Comparison of ENCODE assay signal across 9 cellular contexts in the genomic region with DNA sequence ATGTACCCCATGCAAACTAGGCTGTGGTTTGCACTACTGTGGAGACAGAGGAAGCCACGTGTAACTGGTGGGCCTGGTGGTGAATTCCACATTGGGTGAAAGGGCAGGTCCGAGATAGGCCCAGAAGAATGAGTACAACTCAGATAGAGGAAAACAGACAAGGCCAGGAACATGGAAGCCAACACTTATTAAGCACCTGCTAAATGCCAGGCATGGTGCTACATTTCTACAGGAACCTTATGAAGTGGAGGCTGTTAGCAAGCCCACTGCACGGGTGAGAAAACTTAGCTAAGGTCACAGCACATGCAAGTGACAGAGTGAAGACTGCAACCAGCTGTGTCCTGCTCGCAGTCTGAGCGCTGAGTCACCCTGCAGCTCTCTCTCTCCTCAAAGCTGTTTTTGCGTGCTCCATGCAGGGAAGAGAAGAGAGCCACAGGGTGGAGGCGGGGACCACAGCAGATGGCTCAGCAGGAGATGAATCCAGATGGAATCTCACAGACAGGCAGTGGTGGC.
DNase-seq lines count a peak whose midpoint lies in the region; ATAC-seq and TF ChIP-seq lines count a peak whose summit lies in the region.
"Had no signal": no experiment of that assay in that cellular context is flagged by ENCODE, and none has a peak within 500 bp of the region (broad histone marks: within the 10 kb centered on the region; RNA-seq: fewer than 3 reads in every experiment).

No MANE protein-coding gene starts in this region.

- no peak overlapping the region for H3K4me3 ChIP-seq in skeletal muscle cell (ENCODE audit: low read depth, low read length)
- H3K4me3 ChIP-seq: esophagus muscularis mucosa, PC-9 had no signal

- DNase-seq in GM13977 (ENCODE audit: low spot score) (peak; percentile 23), NCI-H460 (ENCODE audit: extremely low read depth, low read depth) (peak; percentile 25), epidermal melanocyte (ENCODE audit: insufficient read length, low spot score) (peak; percentile 81), skeletal muscle cell (ENCODE audit: low read depth) (peak; percentile 71), NCI-H1436 treated with DMSO at 0.1 percent for 48 hours (lab: John Stamatoyannopoulos, UW) (no peak)

- ATAC-seq in esophagus mucosa (no peak), GM21360 (IDR thresholded peaks at IDR 0.05; ENCODE audit: unreplicated experiment) (no peak)

- TF ChIP-seq CTCF in GM13977 (IDR thresholded peaks at IDR 0.05; ENCODE audit: extremely low read depth, insufficient read depth, missing control alignments): no peak

- in situ Hi-C loops in GM13977 (cut with MboI; ENCODE audit: low pct_unique_long_range_greater_than_20kb, low sequenced_read_pairs, unreplicated experiment): no loop called here
